In genomic region chr1:41716188-41717130, GRCh38 we compare ENCODE assay signal across 28 cellular contexts.
A peak's percentile ranks its signal among the peaks of the same experiment; 100 is the strongest.
DNase-seq lines count a peak whose midpoint lies in the region; ATAC-seq and TF ChIP-seq lines count a peak whose summit lies in the region.
"Had no signal": no experiment of that assay in that cellular context is flagged by ENCODE, and none has a peak within 500 bp of the region (broad histone marks: within the 10 kb centered on the region; RNA-seq: fewer than 3 reads in every experiment).

No MANE protein-coding gene starts in this region.

- no peaks in the 10 kb centered on the region for H3K27me3 ChIP-seq in WERI-Rb-1 (ENCODE audit: insufficient read depth, low read depth, severe bottlenecking)
- H3K27me3 ChIP-seq: thyroid gland had no signal

- peaks cover 3% of the 10 kb centered on the region for H3K27me3 Mint-ChIP-seq in activated naive CD8-positive, alpha-beta T cell treated with anti-CD3 and anti-CD28 coated beads, Interleukin-2, amount 10 ng/mL, durations not matched to agents 7 days and 5 days
- no peaks in the 10 kb centered on the region for H3K27me3 Mint-ChIP-seq in activated naive CD8-positive, alpha-beta T cell treated with anti-CD3 and anti-CD28 coated beads for 36 hours
- H3K27me3 Mint-ChIP-seq in memory B cell, result no peaks in the 10 kb centered on the region
- H3K27me3 Mint-ChIP-seq: activated CD4-positive, alpha-beta memory T cell treated with anti-CD3 and anti-CD28 coated beads, Interleukin-2, amount 10 ng/mL, durations not matched to agents 7 days and 5 days; CD8-positive, alpha-beta memory T cell; T-cell had no signal

- no peak for ATAC-seq in activated naive CD8-positive, alpha-beta T cell treated with anti-CD3 and anti-CD28 coated beads, Interleukin-2, amount 10 ng/mL, durations not matched to agents 7 days and 5 days (ENCODE audit: low read depth)
- ATAC-seq in memory B cell (ENCODE audit: low read depth), result no peak
- ATAC-seq: T-cell had no signal

- H3K9me3 ChIP-seq in WERI-Rb-1 (ENCODE audit: severe bottlenecking), result no peaks in the 10 kb centered on the region
- H3K9me3 ChIP-seq: prostate gland, thyroid gland had no signal

- intact Hi-C loops in lower leg skin (cut with DNase I; ENCODE audit: low total_unique reads), result no loop called here

- no peak overlapping the region for H3K4me3 ChIP-seq in WERI-Rb-1 (ENCODE audit: low read depth, low read length)
- H3K4me3 ChIP-seq in lower leg skin (ENCODE audit: low read depth, poor library complexity, severe bottlenecking), result no peak overlapping the region
- H3K4me3 ChIP-seq: prostate gland, thyroid gland had no signal

- no peaks in the 10 kb centered on the region for H3K36me3 Mint-ChIP-seq in activated naive CD8-positive, alpha-beta T cell treated with anti-CD3 and anti-CD28 coated beads, Interleukin-2, amount 10 ng/mL, durations not matched to agents 7 days and 5 days
- H3K36me3 Mint-ChIP-seq in activated naive CD8-positive, alpha-beta T cell treated with anti-CD3 and anti-CD28 coated beads for 36 hours, result no peaks in the 10 kb centered on the region
- no peaks in the 10 kb centered on the region for H3K36me3 Mint-ChIP-seq in memory B cell
- H3K36me3 Mint-ChIP-seq: naive thymus-derived CD4-positive, alpha-beta T cell; T-cell had no signal

- peaks cover 20% of the 10 kb centered on the region for H3K4me1 Mint-ChIP-seq in activated naive CD8-positive, alpha-beta T cell treated with anti-CD3 and anti-CD28 coated beads, Interleukin-2, amount 10 ng/mL, durations not matched to agents 7 days and 5 days
- peaks cover 23% of the 10 kb centered on the region for H3K4me1 Mint-ChIP-seq in activated naive CD8-positive, alpha-beta T cell treated with anti-CD3 and anti-CD28 coated beads for 36 hours
- H3K4me1 Mint-ChIP-seq in memory B cell, result peaks cover 26% of the 10 kb centered on the region

- no peak overlapping the region for H3K4me3 Mint-ChIP-seq in activated naive CD8-positive, alpha-beta T cell treated with anti-CD3 and anti-CD28 coated beads, Interleukin-2, amount 10 ng/mL, durations not matched to agents 7 days and 5 days
- H3K4me3 Mint-ChIP-seq in activated naive CD8-positive, alpha-beta T cell treated with anti-CD3 and anti-CD28 coated beads for 36 hours, result no peak overlapping the region
- no peak overlapping the region for H3K4me3 Mint-ChIP-seq in memory B cell
- H3K4me3 Mint-ChIP-seq: activated CD4-positive, alpha-beta memory T cell treated with anti-CD3 and anti-CD28 coated beads, Interleukin-2, amount 10 ng/mL, durations not matched to agents 7 days and 5 days; activated naive CD4-positive, alpha-beta T cell treated with anti-CD3 and anti-CD28 coated beads for 36 hours; CD8-positive, alpha-beta memory T cell; naive thymus-derived CD4-positive, alpha-beta T cell; T-cell had no signal

- DNase-seq in activated naive CD8-positive, alpha-beta T cell treated with anti-CD3 and anti-CD28 coated beads, Interleukin-2, amount 10 ng/mL, durations not matched to agents 7 days and 5 days, result no peak
- DNase-seq in activated naive CD8-positive, alpha-beta T cell treated with anti-CD3 and anti-CD28 coated beads for 36 hours, result no peak
- DNase-seq in WERI-Rb-1 (no peak), memory B cell (ENCODE audit: low spot score in 2 of 2) (no peak), lower leg skin (ENCODE audit: low spot score in 2 of 2) (no peak), GM10266 (ENCODE audit: extremely low spot score) (no peak), Ammon's horn (ENCODE audit: low spot score) (no peak), DMS79 (lab: John Stamatoyannopoulos, UW) (no peak)
- DNase-seq: activated CD4-positive, alpha-beta memory T cell treated with anti-CD3 and anti-CD28 coated beads, Interleukin-2, amount 10 ng/mL, durations not matched to agents 7 days and 5 days; activated naive CD4-positive, alpha-beta T cell treated with anti-CD3 and anti-CD28 coated beads for 36 hours; aorta; HCEC 1CT; Kasumi-1; kidney; mammary epithelial cell; naive thymus-derived CD4-positive, alpha-beta T cell; NCI-H1105 treated with DMSO at 0.1 percent for 48 hours; NCI-H2107; NCI-H526 treated with DMSO at 0.1 percent for 48 hours; OCI-M1; Right ventricle myocardium superior; stimulated activated CD4-positive, alpha-beta T cell treated with anti-CD3 and anti-CD28 coated beads, Interleukin-1b, Interleukin-23, amount 100 ng/mL, for 48 hours; stimulated activated naive CD4-positive, alpha-beta T cell treated with Interleukin-2 at 50 U/mL for 16 hours; T-cell; thyroid gland had no signal

- H3K36me3 ChIP-seq in WERI-Rb-1, result no peaks in the 10 kb centered on the region
- H3K36me3 ChIP-seq: prostate gland, thyroid gland had no signal

- H3K27ac Mint-ChIP-seq in activated naive CD8-positive, alpha-beta T cell treated with anti-CD3 and anti-CD28 coated beads, Interleukin-2, amount 10 ng/mL, durations not matched to agents 7 days and 5 days, result peak overlapping the region; percentile 64
- no peak overlapping the region for H3K27ac Mint-ChIP-seq in activated naive CD8-positive, alpha-beta T cell treated with anti-CD3 and anti-CD28 coated beads for 36 hours
- H3K27ac Mint-ChIP-seq in memory B cell, result peak overlapping the region; percentile 62
- H3K27ac Mint-ChIP-seq: T-cell had no signal

- POLR2A ChIA-PET in activated naive CD8-positive, alpha-beta T cell treated with anti-CD3 and anti-CD28 coated beads, Interleukin-2, amount 10 ng/mL, durations not matched to agents 7 days and 5 days (lab: Charles Lee), result interaction anchor here (0.8 kb wide), 1 partner anchor 34 kb away, joined by 6 read pairs; no protein-coding TSS in a partner anchor

- no peak for TF ChIP-seq CTCF in WERI-Rb-1 (IDR thresholded peaks at IDR 0.05; ENCODE audit: low read depth, low read length)
- TF ChIP-seq CTCF in lower leg skin (IDR thresholded peaks at IDR 0.05), result no peak
- no peak for TF ChIP-seq CTCF in GM10266 (IDR thresholded peaks at IDR 0.05; ENCODE audit: control insufficient read depth, insufficient read depth, low read depth, missing control alignments)

- no peaks in the 10 kb centered on the region for H3K9me3 Mint-ChIP-seq in activated naive CD8-positive, alpha-beta T cell treated with anti-CD3 and anti-CD28 coated beads, Interleukin-2, amount 10 ng/mL, durations not matched to agents 7 days and 5 days
- H3K9me3 Mint-ChIP-seq in activated naive CD8-positive, alpha-beta T cell treated with anti-CD3 and anti-CD28 coated beads for 36 hours, result no peaks in the 10 kb centered on the region
- H3K9me3 Mint-ChIP-seq in memory B cell, result no peaks in the 10 kb centered on the region
- H3K9me3 Mint-ChIP-seq: activated CD4-positive, alpha-beta memory T cell treated with anti-CD3 and anti-CD28 coated beads, Interleukin-2, amount 10 ng/mL, durations not matched to agents 7 days and 5 days; activated naive CD4-positive, alpha-beta T cell treated with anti-CD3 and anti-CD28 coated beads for 36 hours; CD8-positive, alpha-beta memory T cell; T-cell had no signal

- WGBS in lower leg skin, 2 donors, result 84 to 91% methylated on average over 12 of the region's 12 CpGs

- TF ChIP-seq POLR2A in lower leg skin (IDR thresholded peaks at IDR 0.05), result no peak

- peak overlapping the region; percentile 58; the same call in 1 of the 2 replicates for H3K27ac ChIP-seq in WERI-Rb-1
- H3K27ac ChIP-seq: prostate gland, thyroid gland, VCaP had no signal
